Comparison of ENCODE assay signal across 8 cellular contexts in genomic region chr3:123286308-123287023, GRCh38.
A peak's percentile ranks its signal among the peaks of the same experiment; 100 is the strongest.
DNase-seq lines count a peak whose midpoint lies in the region; ATAC-seq and TF ChIP-seq lines count a peak whose summit lies in the region.

No MANE protein-coding gene starts in this region.

- no peaks in the 10 kb centered on the region for H3K36me3 Mint-ChIP-seq in activated naive CD4-positive, alpha-beta T cell treated with anti-CD3 and anti-CD28 coated beads for 36 hours (ENCODE audit: low read depth)

- WGBS in lung, 2 donors = 79 to 81% methylated on average over 16 of the region's 16 CpGs

- peak; percentile 64 for DNase-seq in activated naive CD4-positive, alpha-beta T cell treated with anti-CD3 and anti-CD28 coated beads for 36 hours
- DNase-seq in activated naive CD4-positive, alpha-beta T cell treated with anti-CD3 and anti-CD28 coated beads, Interleukin-2, amount 50 U/mL, for 16 hours = no peak
- DNase-seq in SK-N-DZ (ENCODE audit: low spot score) = peak; percentile 78
- peak; percentile 20 for DNase-seq in dedifferentiated amniotic fluid mesenchymal stem cell (ENCODE audit: extremely low spot score)
- DNase-seq in lung (ENCODE audit: low spot score) = peak; percentile 29
- DNase-seq in uterus = no peak
- no peak for DNase-seq in NCI-H128 (lab: John Stamatoyannopoulos, UW; ENCODE audit: unreplicated experiment)

- H3K27me3 Mint-ChIP-seq in activated naive CD4-positive, alpha-beta T cell treated with anti-CD3 and anti-CD28 coated beads for 36 hours (ENCODE audit: low read depth) = no peaks in the 10 kb centered on the region

- no peak overlapping the region for H3K4me3 ChIP-seq in lung
- H3K4me3 ChIP-seq in uterus = no peak overlapping the region

- no peaks in the 10 kb centered on the region for H3K36me3 ChIP-seq in lung (ENCODE audit: control insufficient read depth in 2 of 2, insufficient read depth in 2 of 2, low read length in 2 of 2)
- no peaks in the 10 kb centered on the region for H3K36me3 ChIP-seq in uterus

- H3K27ac ChIP-seq in lung (ENCODE audit: low read depth in 1 of 2, low read length in 1 of 2) (no peak overlapping the region), uterus (no peak overlapping the region)

- intact Hi-C loops in activated naive CD4-positive, alpha-beta T cell treated with anti-CD3 and anti-CD28 coated beads for 36 hours (cut with micrococcal nuclease) = no loop called here
- intact Hi-C loops in uterus (cut with DNase I; ENCODE audit: low total_unique reads) = no loop called here

- TF ChIP-seq CTCF in lung (IDR thresholded peaks at IDR 0.05; ENCODE audit: control extremely low read depth, extremely low read depth) (no peak), uterus (IDR thresholded peaks at IDR 0.05) (peak in 3 of 4 experiments; percentile 12 to 39 (median 32))

- H3K27me3 ChIP-seq in lung (ENCODE audit: control insufficient read depth, insufficient read depth) (no peaks in the 10 kb centered on the region), uterus (no peaks in the 10 kb centered on the region)

- H3K4me3 Mint-ChIP-seq in activated naive CD4-positive, alpha-beta T cell treated with anti-CD3 and anti-CD28 coated beads for 36 hours = no peak overlapping the region

- H3K27ac Mint-ChIP-seq in activated naive CD4-positive, alpha-beta T cell treated with anti-CD3 and anti-CD28 coated beads for 36 hours = no peak overlapping the region

- no peaks in the 10 kb centered on the region for H3K9me3 Mint-ChIP-seq in activated naive CD4-positive, alpha-beta T cell treated with anti-CD3 and anti-CD28 coated beads for 36 hours

- H3K4me1 ChIP-seq in lung (ENCODE audit: control insufficient read depth in 2 of 2, insufficient read depth in 2 of 2, low read length in 2 of 2) = peaks cover 0 to 2% of the 10 kb centered on the region in 2 donors
- no peaks in the 10 kb centered on the region for H3K4me1 ChIP-seq in uterus

- CTCF ChIA-PET in activated naive CD4-positive, alpha-beta T cell treated with anti-CD3 and anti-CD28 coated beads for 36 hours (lab: Charles Lee) = interaction anchor here (1.0 to 1.6 kb wide), 3 partner anchors 16 to 51 kb away, joined by 3 to 5 read pairs (median 5); no protein-coding TSS in a partner anchor

- no peaks in the 10 kb centered on the region for H3K4me1 Mint-ChIP-seq in activated naive CD4-positive, alpha-beta T cell treated with anti-CD3 and anti-CD28 coated beads for 36 hours (ENCODE audit: low read depth)

- no peak for TF ChIP-seq POLR2A in uterus (IDR thresholded peaks at IDR 0.05)

- ATAC-seq in HG03342 (IDR thresholded peaks at IDR 0.05; ENCODE audit: unreplicated experiment) (peak; percentile 74), lung (ENCODE audit: insufficient read depth, low FRiP score) (no peak)

- no peaks in the 10 kb centered on the region for H3K9me3 ChIP-seq in lung (ENCODE audit: control insufficient read depth in 2 of 2, insufficient read depth in 1 of 2, low read length in 1 of 2)
- H3K9me3 ChIP-seq in uterus = no peaks in the 10 kb centered on the region

Comparison
In these comparisons a context has a peak if more than half of its experiments do, and no peak if none do; other contexts are left out.
1. DNase-seq: peak in activated naive CD4-positive, alpha-beta T cell treated with anti-CD3 and anti-CD28 coated beads for 36 hours (single experiment), SK-N-DZ (single experiment), dedifferentiated amniotic fluid mesenchymal stem cell (single experiment) and lung (single experiment); none in activated naive CD4-positive, alpha-beta T cell treated with anti-CD3 and anti-CD28 coated beads, Interleukin-2, amount 50 U/mL, for 16 hours (single experiment), uterus (0 of 2) and NCI-H128 (single experiment).